In the genomic region with DNA sequence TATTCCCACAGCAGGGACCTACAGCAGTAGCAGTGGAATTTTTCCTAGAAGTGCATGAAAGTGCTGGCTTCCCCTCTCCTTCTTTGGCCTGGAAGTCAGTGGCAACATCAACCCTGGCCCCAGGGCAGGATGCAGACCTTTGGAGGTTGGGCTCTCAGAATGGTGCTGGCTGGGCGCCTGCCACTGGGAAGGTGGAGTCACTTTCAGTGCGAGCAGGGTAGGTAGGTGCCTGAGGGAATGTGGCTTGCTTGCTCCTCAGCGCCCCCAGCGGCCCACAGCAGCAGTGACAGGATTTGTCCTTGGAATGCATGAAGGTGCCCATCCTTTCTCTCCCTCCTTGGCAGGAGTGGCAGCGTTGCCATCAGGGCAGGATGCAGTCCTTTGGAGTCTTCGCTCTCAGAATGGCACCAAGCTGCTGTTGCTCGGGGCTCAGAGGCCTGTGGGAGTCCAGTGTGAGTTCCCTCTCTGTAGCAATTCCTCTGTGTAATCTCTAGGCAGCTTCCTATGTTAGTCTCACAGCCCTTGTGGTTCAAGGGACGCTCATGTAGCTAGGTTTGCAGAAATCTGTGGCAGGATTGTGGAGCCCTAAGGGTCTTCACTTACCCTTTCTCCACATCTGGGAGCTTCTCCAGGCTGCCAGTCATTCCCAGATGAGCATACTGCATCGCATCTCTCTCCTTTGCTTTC, we compare ENCODE assay signal across 10 cellular contexts.
DNase-seq lines count a peak whose midpoint lies in the region; ATAC-seq and TF ChIP-seq lines count a peak whose summit lies in the region.
"Had no signal": no experiment of that assay in that cellular context is flagged by ENCODE, and none has a peak within 500 bp of the region (broad histone marks: within the 10 kb centered on the region; RNA-seq: fewer than 3 reads in every experiment).

No MANE protein-coding gene starts in this region.

- no peak overlapping the region for H3K4me3 ChIP-seq in WI38 (ENCODE audit: low read depth, low read length)

- TF ChIP-seq CTCF in WI38 (IDR thresholded peaks at IDR 0.05; ENCODE audit: low read depth, low read length): peak; percentile 13; the same call in 1 of the 2 replicates

- DNase-seq in SIG-M5 treated with dmso at 0.1 percent for 504 hours (lab: John Stamatoyannopoulos, UW; ENCODE audit: unreplicated experiment): peak; percentile 9
- no peak for DNase-seq in SIG-M5 (lab: John Stamatoyannopoulos, UW)
- peak; percentile 61 for DNase-seq in HT1080 (ENCODE audit: low read depth)
- peak; percentile 47 for DNase-seq in left lobe of liver (ENCODE audit: low spot score)
- no peak for DNase-seq in NCI-H2107 (lab: John Stamatoyannopoulos, UW)
- no peak for DNase-seq in NCI-H510A treated with DMSO at 0.1 percent for 48 hours (lab: John Stamatoyannopoulos, UW)
- no peak for DNase-seq in stimulated activated CD4-positive, alpha-beta T cell treated with anti-CD3 and anti-CD28 coated beads, Interleukin-4, amount 100 ng/mL, for 1 hour
- DNase-seq: CD4-positive, CD25-positive, alpha-beta regulatory T cell; naive B cell had no signal

- ATAC-seq in left lobe of liver: peak; percentile 80

Comparison
In these comparisons a context has a peak if more than half of its experiments do, and no peak if none do; other contexts are left out.
1. DNase-seq: peak in SIG-M5 treated with dmso at 0.1 percent for 504 hours (single experiment), HT1080 (single experiment) and left lobe of liver (single experiment); none in SIG-M5 (single experiment), NCI-H2107 (single experiment), NCI-H510A treated with DMSO at 0.1 percent for 48 hours (single experiment) and stimulated activated CD4-positive, alpha-beta T cell treated with anti-CD3 and anti-CD28 coated beads, Interleukin-4, amount 100 ng/mL, for 1 hour (single experiment).